In genomic region chr2:179985163-179985820, GRCh38 we compare ENCODE assay signal across 14 cellular contexts. TPM values are rescaled to one million over a fixed set of nuclear protein-coding genes. Genes with fewer than 3 reads are reported as not detected.
DNase-seq lines count a peak whose midpoint lies in the region; ATAC-seq and TF ChIP-seq lines count a peak whose summit lies in the region.
"Had no signal": no experiment of that assay in that cellular context is flagged by ENCODE, and none has a peak within 500 bp of the region (broad histone marks: within the 10 kb centered on the region; RNA-seq: fewer than 3 reads in every experiment).

No MANE protein-coding gene starts in this region.

- no peak for DNase-seq in GM06990 (ENCODE audit: extremely low read depth, insufficient read length)
- DNase-seq in T1000 (lab: John Stamatoyannopoulos, UW) = no peak
- no peak for DNase-seq in suprapubic skin (ENCODE audit: low spot score in 2 of 2)
- no peak for DNase-seq in stimulated activated naive CD8-positive, alpha-beta T cell treated with anti-CD3 and anti-CD28 coated beads, Interleukin-15, amount 100 ng/mL, for 72 hours
- DNase-seq in NCI-H146 (lab: John Stamatoyannopoulos, UW) = no peak
- DNase-seq: activated CD4-positive, alpha-beta memory T cell treated with anti-CD3 and anti-CD28 coated beads, Interleukin-2, amount 10 ng/mL, durations not matched to agents 7 days and 5 days; head of caudate nucleus; NCI-H524 treated with DMSO at 0.1 percent for 48 hours had no signal

- TF ChIP-seq EP300 in suprapubic skin (IDR thresholded peaks at IDR 0.05) = no peak

- H3K9me3 Mint-ChIP-seq in stimulated activated naive CD8-positive, alpha-beta T cell treated with anti-CD3 and anti-CD28 coated beads, Interleukin-15, amount 100 ng/mL, for 72 hours = no peaks in the 10 kb centered on the region
- H3K9me3 Mint-ChIP-seq: activated CD4-positive, alpha-beta memory T cell treated with anti-CD3 and anti-CD28 coated beads, Interleukin-2, amount 10 ng/mL, durations not matched to agents 7 days and 5 days had no signal

- ATAC-seq in GM19395 (IDR thresholded peaks at IDR 0.05; ENCODE audit: unreplicated experiment) (peak; percentile 92), HG02763 (IDR thresholded peaks at IDR 0.05; ENCODE audit: unreplicated experiment) (peak; percentile 93), HG03469 (IDR thresholded peaks at IDR 0.05; ENCODE audit: unreplicated experiment) (peak; percentile 82)
- no peak for ATAC-seq in stimulated activated naive CD8-positive, alpha-beta T cell treated with anti-CD3 and anti-CD28 coated beads, Interleukin-15, amount 100 ng/mL, for 72 hours

- no peak overlapping the region for H3K27ac ChIP-seq in suprapubic skin
- H3K27ac ChIP-seq: prostate gland, SK-N-MC had no signal

- 93% methylated on average over 5 of the region's 5 CpGs for WGBS in suprapubic skin

- no peaks in the 10 kb centered on the region for H3K4me1 ChIP-seq in suprapubic skin
- H3K4me1 ChIP-seq: prostate gland had no signal

- peaks cover 8% of the 10 kb centered on the region for H3K4me1 Mint-ChIP-seq in stimulated activated naive CD8-positive, alpha-beta T cell treated with anti-CD3 and anti-CD28 coated beads, Interleukin-15, amount 100 ng/mL, for 72 hours

- H3K4me3 ChIP-seq in GM06990 (replicated peaks; ENCODE audit: low read depth, low read length) (peak overlapping the region; percentile 25), suprapubic skin (no peak overlapping the region)
- H3K4me3 ChIP-seq: lung, prostate gland, SK-N-MC had no signal

- H3K4me3 Mint-ChIP-seq in stimulated activated naive CD8-positive, alpha-beta T cell treated with anti-CD3 and anti-CD28 coated beads, Interleukin-15, amount 100 ng/mL, for 72 hours = no peak overlapping the region
- H3K4me3 Mint-ChIP-seq: activated CD4-positive, alpha-beta memory T cell treated with anti-CD3 and anti-CD28 coated beads, Interleukin-2, amount 10 ng/mL, durations not matched to agents 7 days and 5 days had no signal

- TF ChIP-seq CTCF in GM06990 (IDR thresholded peaks at IDR 0.05; ENCODE audit: insufficient read depth, low read length, poor library complexity, severe bottlenecking) (no peak), suprapubic skin (IDR thresholded peaks at IDR 0.05) (no peak)

- H3K27me3 ChIP-seq in GM06990 (replicated peaks; ENCODE audit: control insufficient read depth, insufficient read depth, low read length) = no peaks in the 10 kb centered on the region
- no peaks in the 10 kb centered on the region for H3K27me3 ChIP-seq in suprapubic skin

- no peaks in the 10 kb centered on the region for H3K9me3 ChIP-seq in suprapubic skin
- H3K9me3 ChIP-seq: prostate gland had no signal

- H3K27ac Mint-ChIP-seq in stimulated activated naive CD8-positive, alpha-beta T cell treated with anti-CD3 and anti-CD28 coated beads, Interleukin-15, amount 100 ng/mL, for 72 hours = no peak overlapping the region
- H3K27ac Mint-ChIP-seq: activated CD4-positive, alpha-beta memory T cell treated with anti-CD3 and anti-CD28 coated beads, Interleukin-2, amount 10 ng/mL, durations not matched to agents 7 days and 5 days had no signal

- no peak for TF ChIP-seq POLR2A in suprapubic skin (IDR thresholded peaks at IDR 0.05)

- peaks cover 3% of the 10 kb centered on the region for H3K36me3 ChIP-seq in GM06990 (ENCODE audit: control insufficient read depth, insufficient read depth, low read length)
- H3K36me3 ChIP-seq in suprapubic skin = peaks cover 70% of the 10 kb centered on the region
- H3K36me3 ChIP-seq: prostate gland had no signal

- H3K27me3 Mint-ChIP-seq in stimulated activated naive CD8-positive, alpha-beta T cell treated with anti-CD3 and anti-CD28 coated beads, Interleukin-15, amount 100 ng/mL, for 72 hours = no peaks in the 10 kb centered on the region
- H3K27me3 Mint-ChIP-seq: activated CD4-positive, alpha-beta memory T cell treated with anti-CD3 and anti-CD28 coated beads, Interleukin-2, amount 10 ng/mL, durations not matched to agents 7 days and 5 days had no signal

RNA-seq across cellular contexts. Expression of gene CWC22, which starts 21.8 kb away (rescaled TPM):
- total RNA-seq in suprapubic skin = 10 to 100 TPM; 13.2 to 24.3 (median 19.4) TPM
